8 cellular contexts compared by ENCODE assay signal in the genomic region with DNA sequence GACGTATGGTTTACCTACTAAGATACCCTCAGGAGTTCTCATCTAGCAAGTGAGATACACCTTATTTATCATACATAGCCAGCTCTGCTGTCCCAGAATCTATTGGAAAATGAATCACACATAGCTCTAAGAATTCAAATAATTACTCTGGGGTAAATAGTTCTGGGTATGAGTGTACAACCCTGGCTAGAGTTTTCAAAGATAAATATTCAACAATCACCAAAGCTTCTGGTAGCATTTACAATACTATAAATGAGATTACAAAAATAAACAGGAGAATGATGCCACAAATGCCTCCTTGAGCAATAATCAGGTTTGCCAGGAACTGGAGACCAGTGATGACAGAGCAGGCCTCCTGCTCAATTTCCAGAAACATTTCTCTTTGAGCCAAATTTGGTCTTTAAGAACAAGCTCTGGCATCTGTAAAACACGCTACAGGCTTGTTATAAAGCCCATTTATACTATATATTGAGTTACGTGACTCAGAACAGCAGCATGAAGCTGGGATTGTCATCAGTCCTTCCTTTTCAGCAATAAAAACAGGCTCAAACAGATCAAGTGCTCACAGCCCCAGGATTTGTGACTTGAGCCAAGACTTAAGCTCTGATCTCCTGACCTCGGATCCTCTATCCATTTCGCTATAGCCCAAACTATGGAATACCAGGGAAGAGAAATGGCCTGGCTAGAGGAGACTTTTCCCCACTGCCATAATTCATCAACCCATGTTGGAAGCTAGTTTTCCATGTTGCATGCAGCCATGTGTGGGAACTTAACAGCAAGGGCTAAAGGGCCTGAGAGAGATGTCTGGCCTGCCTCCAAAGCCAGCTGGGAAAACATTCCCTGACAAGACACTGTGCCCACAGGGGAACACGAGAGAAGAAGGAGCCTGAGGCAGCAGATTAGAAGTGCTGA. TPM values are rescaled to one million over a fixed set of nuclear protein-coding genes. Genes with fewer than 3 reads are reported as not detected.
DNase-seq lines count a peak whose midpoint lies in the region; ATAC-seq and TF ChIP-seq lines count a peak whose summit lies in the region.

No MANE protein-coding gene starts in this region.

- POLR2A ChIA-PET in AG04449 (lab: Yijun Ruan, JAX), result interaction anchor here (0.6 to 2.8 kb wide), 10 partner anchors 11 to 105 kb away, joined by 3 to 46 read pairs (median 7); partner anchors contain the start of genes PCF11 and RAB30

- CTCF ChIA-PET in AG04449 (lab: Yijun Ruan, JAX), result interaction anchor here (0.6 to 1.8 kb wide), 8 partner anchors 11 to 335 kb away, joined by 3 to 7 read pairs (median 4); no protein-coding TSS in a partner anchor

- DNase-seq in AG04449 (ENCODE audit: low read depth, low spot score), result peak; percentile 99
- DNase-seq in M059J (ENCODE audit: low read depth), result peak; percentile 96
- peak; percentile 94 for DNase-seq in choroid plexus epithelial cell (ENCODE audit: low read depth)
- peak; percentile 90 for DNase-seq in myocyte (ENCODE audit: low read depth)
- DNase-seq in activated CD8-positive, alpha-beta memory T cell treated with anti-CD3 and anti-CD28 coated beads, Interleukin-2, amount 50 U/mL, for 4 hours, result no peak

- H3K4me3 ChIP-seq in AG04449 (ENCODE audit: low read depth, low read length) (peak overlapping the region; percentile 13; the same call in 1 of the 2 replicates), choroid plexus epithelial cell (ENCODE audit: low read depth, low read length) (no peak overlapping the region)

- no peak for ATAC-seq in HG02623 (IDR thresholded peaks at IDR 0.05; ENCODE audit: unreplicated experiment)
- no peak for ATAC-seq in GM21423 (IDR thresholded peaks at IDR 0.05; ENCODE audit: unreplicated experiment)
- no peak for ATAC-seq in HG03432 (IDR thresholded peaks at IDR 0.05; ENCODE audit: unreplicated experiment)

- TF ChIP-seq CTCF in AG04449 (IDR thresholded peaks at IDR 0.05; ENCODE audit: insufficient read depth, low read length, missing control alignments) (no peak), choroid plexus epithelial cell (conservative IDR thresholded peaks at IDR 0.05; ENCODE audit: low read depth, low read length) (no peak)

RNA-seq across cellular contexts. Expression of gene RAB30, which starts 19.7 kb away (rescaled TPM):
- 9.4 and 12.2 TPM in 2 replicates for total RNA-seq in M059J (2014; rRNA removed; shearing (Covaris generic))
- total RNA-seq in myocyte, result 13.6 and 23.0 TPM in 2 replicates
- polyA plus RNA-seq in myocyte (2012), result 10.0 TPM
